In the genomic region with DNA sequence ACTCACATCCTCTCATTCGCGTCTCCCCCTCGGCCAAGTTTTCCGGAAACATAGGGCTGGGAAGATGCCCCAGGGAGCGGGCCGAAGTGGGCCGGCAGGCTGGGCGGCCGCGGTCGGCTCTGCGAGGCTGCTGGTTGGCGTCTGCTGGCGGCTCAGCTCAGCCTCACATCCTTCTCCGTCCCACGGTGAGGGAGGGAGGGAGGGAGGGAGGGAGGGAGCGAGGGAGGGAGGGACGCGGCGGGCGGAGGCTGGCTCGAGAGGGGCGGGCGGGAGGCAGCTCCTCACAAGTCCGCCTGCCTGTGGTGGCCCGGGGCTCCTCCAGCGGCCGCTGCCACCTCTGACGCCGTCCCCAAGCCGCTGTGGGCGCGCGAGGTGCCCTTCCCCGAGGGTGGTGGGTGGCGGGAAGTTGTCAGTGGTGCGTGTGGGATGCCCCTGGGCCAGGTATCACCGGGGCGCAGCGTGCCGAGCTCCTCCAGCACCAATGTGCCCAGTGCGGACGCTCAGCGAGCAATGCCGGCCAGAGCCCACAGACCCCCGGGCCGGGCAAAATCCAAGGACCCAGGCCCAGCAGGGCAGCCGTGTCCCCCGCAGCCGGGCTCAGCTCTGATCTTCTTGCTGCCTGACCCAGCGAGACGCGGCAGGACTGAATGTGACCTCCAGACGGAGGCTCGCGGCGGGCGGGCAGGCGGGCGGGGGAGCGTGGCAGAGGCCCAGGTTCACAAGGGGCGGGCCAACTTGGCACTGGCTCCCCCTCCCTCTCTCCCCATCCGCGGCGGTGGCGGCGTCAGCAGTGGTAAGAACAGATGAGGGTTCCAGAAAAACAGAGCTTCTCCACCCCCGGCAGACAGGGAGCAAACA, we compare ENCODE assay signal across 8 cellular contexts.
A peak's percentile ranks its signal among the peaks of the same experiment; 100 is the strongest.
DNase-seq lines count a peak whose midpoint lies in the region; ATAC-seq and TF ChIP-seq lines count a peak whose summit lies in the region.

No MANE protein-coding gene starts in this region.

- H2AFZ ChIP-seq in GM23338, result no peak overlapping the region
- no peak overlapping the region for H2AFZ ChIP-seq in PC-9

- peaks cover 7% of the 10 kb centered on the region; the same call in 2 of the 3 replicates for H3K4me1 Mint-ChIP-seq in GM23338
- H3K4me1 Mint-ChIP-seq in nephron progenitor cell, result peaks cover 73% of the 10 kb centered on the region
- peaks cover 51% of the 10 kb centered on the region for H3K4me1 Mint-ChIP-seq in stimulated activated effector memory CD8-positive, alpha-beta T cell treated with anti-CD3 and anti-CD28 coated beads, Interleukin-12 subunit alpha, Interleukin-12 subunit beta, amount 100 ng/mL, for 72 hours

- peak overlapping the region; percentile 57 for H3K4me3 ChIP-seq in GM23338
- H3K4me3 ChIP-seq in PC-9, result peak overlapping the region; percentile 98
- H3K4me3 ChIP-seq in foreskin fibroblast (ENCODE audit: low read depth in 1 of 2, low read length in 2 of 2), result peak overlapping the region; percentile 63 to 88

- H3F3A ChIP-seq in GM23338 (replicated peaks; ENCODE audit: low read depth) (no peaks in the 10 kb centered on the region), PC-9 (ENCODE audit: insufficient read depth, low read depth) (peaks cover 73% of the 10 kb centered on the region)

- H3K36me3 Mint-ChIP-seq in GM23338 (ENCODE audit: low read depth) (peaks cover 12% of the 10 kb centered on the region), nephron progenitor cell (ENCODE audit: low read depth) (no peaks in the 10 kb centered on the region)
- peaks cover 50% of the 10 kb centered on the region for H3K36me3 Mint-ChIP-seq in stimulated activated effector memory CD8-positive, alpha-beta T cell treated with anti-CD3 and anti-CD28 coated beads, Interleukin-12 subunit alpha, Interleukin-12 subunit beta, amount 100 ng/mL, for 72 hours

- H3K79me2 ChIP-seq in GM23338 (replicated peaks; ENCODE audit: insufficient read depth) (peaks cover 4% of the 10 kb centered on the region; the same call in 1 of the 2 replicates), PC-9 (ENCODE audit: low read depth) (peaks cover 67% of the 10 kb centered on the region)

- H3K4me3 Mint-ChIP-seq in GM23338 (peak overlapping the region; percentile 65), nephron progenitor cell (peak overlapping the region; percentile 77)
- peak overlapping the region; percentile 51 for H3K4me3 Mint-ChIP-seq in stimulated activated effector memory CD8-positive, alpha-beta T cell treated with anti-CD3 and anti-CD28 coated beads, Interleukin-12 subunit alpha, Interleukin-12 subunit beta, amount 100 ng/mL, for 72 hours

- CTCF ChIA-PET in PC-9 (lab: Charles Lee), result interaction anchor here (0.6 to 1.1 kb wide), 4 partner anchors 23 to 170 kb away, joined by 3 to 9 read pairs (median 4); no protein-coding TSS in a partner anchor

- DNase-seq in GM23338 (ENCODE audit: low spot score) (peak; percentile 72), PC-9 (peak; percentile 67 to 88), foreskin fibroblast (peak; percentile 90 to 95), nephron progenitor cell (peak; percentile 78)
- DNase-seq in activated gamma-delta T cell treated with anti-CD3 and anti-CD28 coated beads, Interleukin-2, amount 50 U/mL, for 16 hours (ENCODE audit: low read depth), result peak; percentile 43
- peak; percentile 31 to 72 for DNase-seq in stimulated activated effector memory CD8-positive, alpha-beta T cell treated with anti-CD3 and anti-CD28 coated beads, Interleukin-12 subunit alpha, Interleukin-12 subunit beta, amount 100 ng/mL, for 72 hours (ENCODE audit: low spot score in 2 of 2)

- H3K4me1 ChIP-seq in GM23338 (ENCODE audit: insufficient read depth), result no peaks in the 10 kb centered on the region
- peaks cover 67% of the 10 kb centered on the region for H3K4me1 ChIP-seq in PC-9 (replicated peaks; ENCODE audit: insufficient read depth)

- no peaks in the 10 kb centered on the region for H3K9me3 ChIP-seq in PC-9 (ENCODE audit: insufficient read depth, low read depth)

- H3K36me3 ChIP-seq in GM23338 (ENCODE audit: insufficient read depth) (no peaks in the 10 kb centered on the region), PC-9 (ENCODE audit: low read depth) (peaks cover 11% of the 10 kb centered on the region)

- no peak for TF ChIP-seq CTCF in GM23338 (conservative IDR thresholded peaks at IDR 0.05; ENCODE audit: low read depth in 2 of 2)
- no peak; the same call in 1 of the 2 replicates for TF ChIP-seq CTCF in PC-9 (conservative IDR thresholded peaks at IDR 0.05)
- no peak for TF ChIP-seq CTCF in foreskin fibroblast (IDR thresholded peaks at IDR 0.05; ENCODE audit: low read depth, low read length)
- no peak for TF ChIP-seq CTCF in nephron progenitor cell (IDR thresholded peaks at IDR 0.05)

- H3K27me3 ChIP-seq in GM23338 (ENCODE audit: insufficient read depth), result no peaks in the 10 kb centered on the region
- no peaks in the 10 kb centered on the region for H3K27me3 ChIP-seq in PC-9 (ENCODE audit: insufficient read depth, low read depth)

- H3K4me2 ChIP-seq in GM23338 (peak overlapping the region; percentile 77), PC-9 (peak overlapping the region; percentile 100)

- H3K9me3 Mint-ChIP-seq in GM23338 (no peaks in the 10 kb centered on the region; the same call in 2 of the 3 replicates), nephron progenitor cell (no peaks in the 10 kb centered on the region)
- no peaks in the 10 kb centered on the region for H3K9me3 Mint-ChIP-seq in stimulated activated effector memory CD8-positive, alpha-beta T cell treated with anti-CD3 and anti-CD28 coated beads, Interleukin-12 subunit alpha, Interleukin-12 subunit beta, amount 100 ng/mL, for 72 hours

- H3K27ac Mint-ChIP-seq in GM23338, result no peak overlapping the region
- H3K27ac Mint-ChIP-seq in nephron progenitor cell, result peak overlapping the region; percentile 45
- no peak overlapping the region for H3K27ac Mint-ChIP-seq in stimulated activated effector memory CD8-positive, alpha-beta T cell treated with anti-CD3 and anti-CD28 coated beads, Interleukin-12 subunit alpha, Interleukin-12 subunit beta, amount 100 ng/mL, for 72 hours

- no peak overlapping the region for H3K27ac ChIP-seq in GM23338 (ENCODE audit: low read depth)
- H3K27ac ChIP-seq in PC-9, result peak overlapping the region; percentile 96

- POLR2A ChIA-PET in PC-9 (lab: Charles Lee; ENCODE audit: unreplicated experiment), result interaction anchor here (0.5 to 1.1 kb wide), 5 partner anchors 19 to 752 kb away, joined by 3 to 37 read pairs (median 3); no protein-coding TSS in a partner anchor

- H4K20me1 ChIP-seq in GM23338 (replicated peaks; ENCODE audit: insufficient read depth), result 0 out of 2 replicates have a peak, but pooled peaks cover 3% of the 10 kb centered on the region
- H4K20me1 ChIP-seq in PC-9 (ENCODE audit: insufficient read depth), result peaks cover 6% of the 10 kb centered on the region; the same call in 1 of the 2 replicates

- H3K27me3 Mint-ChIP-seq in GM23338 (ENCODE audit: insufficient read depth, low read depth, poor library complexity), result peaks cover 10% of the 10 kb centered on the region
- peaks cover 9% of the 10 kb centered on the region for H3K27me3 Mint-ChIP-seq in nephron progenitor cell (ENCODE audit: low read depth, poor library complexity)

- no TSS peak for BruUV-seq in PC-9 (replicated peaks; lab: Mats Ljungman, UMichigan)

- intact Hi-C loops in PC-9 (cut with micrococcal nuclease; ENCODE audit: unreplicated experiment), result loop anchor here (1.0 to 5.0 kb wide), 4 partner anchors 20 to 528 kb away; no protein-coding TSS in a partner anchor

- H3K9me2 ChIP-seq in GM23338 (ENCODE audit: insufficient read depth), result no peaks in the 10 kb centered on the region
- no peaks in the 10 kb centered on the region for H3K9me2 ChIP-seq in PC-9 (ENCODE audit: insufficient read depth)

- ATAC-seq in GM23338, result peak; percentile 54
- ATAC-seq in stimulated activated effector memory CD8-positive, alpha-beta T cell treated with anti-CD3 and anti-CD28 coated beads, Interleukin-12 subunit alpha, Interleukin-12 subunit beta, amount 100 ng/mL, for 72 hours, result peak; percentile 78
- no peak for ATAC-seq in HG03025 (IDR thresholded peaks at IDR 0.05; ENCODE audit: low FRiP score, unreplicated experiment)
- no peak for ATAC-seq in HG02798 (IDR thresholded peaks at IDR 0.05; ENCODE audit: poor library complexity, unreplicated experiment)

Comparison
In these comparisons a context has a peak if more than half of its experiments do, and no peak if none do; other contexts are left out.
1. ATAC-seq: peak in GM23338 (single experiment) and stimulated activated effector memory CD8-positive, alpha-beta T cell treated with anti-CD3 and anti-CD28 coated beads, Interleukin-12 subunit alpha, Interleukin-12 subunit beta, amount 100 ng/mL, for 72 hours (single experiment); none in HG03025 (single experiment) and HG02798 (single experiment).
2. Peak in every context shown above with its lines, with median percentiles within 50 percentile points of each other: DNase-seq, H3K4me3 ChIP-seq and H3K4me3 Mint-ChIP-seq.